In the genomic region with DNA sequence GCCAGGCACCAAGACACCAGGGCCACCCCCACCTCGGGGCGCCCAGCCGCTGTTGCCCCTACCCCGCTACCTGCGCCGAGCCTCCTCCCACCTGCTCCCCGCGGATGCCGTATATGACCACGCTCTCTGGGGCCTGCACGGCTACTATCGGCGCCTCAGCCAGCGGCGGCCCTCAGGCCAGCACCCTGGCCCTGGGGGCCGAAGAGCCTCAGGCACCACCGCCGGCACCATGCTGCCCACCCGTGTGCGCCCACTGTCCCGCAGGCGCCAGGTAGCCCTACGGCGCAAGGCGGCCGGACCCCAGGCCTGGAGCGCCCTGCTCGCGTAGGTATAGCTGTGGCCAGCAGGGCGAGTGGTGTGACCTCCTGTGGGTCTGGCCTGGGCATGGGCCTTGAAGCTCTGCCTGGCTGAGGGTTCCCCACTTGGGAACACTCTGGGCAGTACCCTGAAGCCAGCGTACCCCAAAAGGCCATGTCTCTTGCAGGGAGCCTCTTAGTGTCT, we compare ENCODE assay signal across 1 cellular context.
TF ChIP-seq lines count a peak whose summit lies in the region.

No MANE protein-coding gene starts in this region.

TF ChIP-seq in K562, 482 proteins besides CTCF, POLR2A, EP300 and RAD21:
- TF ChIP-seq, protein P1, sequence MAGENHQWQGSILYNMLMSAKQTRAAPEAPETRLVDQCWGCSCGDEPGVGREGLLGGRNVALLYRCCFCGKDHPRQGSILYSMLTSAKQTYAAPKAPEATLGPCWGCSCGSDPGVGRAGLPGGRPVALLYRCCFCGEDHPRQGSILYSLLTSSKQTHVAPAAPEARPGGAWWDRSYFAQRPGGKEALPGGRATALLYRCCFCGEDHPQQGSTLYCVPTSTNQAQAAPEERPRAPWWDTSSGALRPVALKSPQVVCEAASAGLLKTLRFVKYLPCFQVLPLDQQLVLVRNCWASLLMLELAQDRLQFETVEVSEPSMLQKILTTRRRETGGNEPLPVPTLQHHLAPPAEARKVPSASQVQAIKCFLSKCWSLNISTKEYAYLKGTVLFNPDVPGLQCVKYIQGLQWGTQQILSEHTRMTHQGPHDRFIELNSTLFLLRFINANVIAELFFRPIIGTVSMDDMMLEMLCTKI (IDR thresholded peaks at IDR 0.05; ENCODE audit: partially characterized antibody), result no peak
- TF ChIP-seq, protein P2, sequence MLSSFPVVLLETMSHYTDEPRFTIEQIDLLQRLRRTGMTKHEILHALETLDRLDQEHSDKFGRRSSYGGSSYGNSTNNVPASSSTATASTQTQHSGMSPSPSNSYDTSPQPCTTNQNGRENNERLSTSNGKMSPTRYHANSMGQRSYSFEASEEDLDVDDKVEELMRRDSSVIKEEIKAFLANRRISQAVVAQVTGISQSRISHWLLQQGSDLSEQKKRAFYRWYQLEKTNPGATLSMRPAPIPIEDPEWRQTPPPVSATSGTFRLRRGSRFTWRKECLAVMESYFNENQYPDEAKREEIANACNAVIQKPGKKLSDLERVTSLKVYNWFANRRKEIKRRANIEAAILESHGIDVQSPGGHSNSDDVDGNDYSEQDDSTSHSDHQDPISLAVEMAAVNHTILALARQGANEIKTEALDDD (IDR thresholded peaks at IDR 0.05), result no peak
- TF ChIP-seq ZNF124 (CRISPR knock-in tag; IDR thresholded peaks at IDR 0.05), result no peak
- TF ChIP-seq MYC (IDR thresholded peaks at IDR 0.05; ENCODE audit: low read depth, low read length), result no peak
- no peak for TF ChIP-seq MYC (CRISPR knock-in tag; IDR thresholded peaks at IDR 0.05; ENCODE audit: borderline replicate concordance, low read depth)
- no peak for TF ChIP-seq ZNF75A (CRISPR knock-in tag; IDR thresholded peaks at IDR 0.05)
- TF ChIP-seq GTF2E2 (tag; IDR thresholded peaks at IDR 0.05), result no peak
- TF ChIP-seq, protein P3, sequence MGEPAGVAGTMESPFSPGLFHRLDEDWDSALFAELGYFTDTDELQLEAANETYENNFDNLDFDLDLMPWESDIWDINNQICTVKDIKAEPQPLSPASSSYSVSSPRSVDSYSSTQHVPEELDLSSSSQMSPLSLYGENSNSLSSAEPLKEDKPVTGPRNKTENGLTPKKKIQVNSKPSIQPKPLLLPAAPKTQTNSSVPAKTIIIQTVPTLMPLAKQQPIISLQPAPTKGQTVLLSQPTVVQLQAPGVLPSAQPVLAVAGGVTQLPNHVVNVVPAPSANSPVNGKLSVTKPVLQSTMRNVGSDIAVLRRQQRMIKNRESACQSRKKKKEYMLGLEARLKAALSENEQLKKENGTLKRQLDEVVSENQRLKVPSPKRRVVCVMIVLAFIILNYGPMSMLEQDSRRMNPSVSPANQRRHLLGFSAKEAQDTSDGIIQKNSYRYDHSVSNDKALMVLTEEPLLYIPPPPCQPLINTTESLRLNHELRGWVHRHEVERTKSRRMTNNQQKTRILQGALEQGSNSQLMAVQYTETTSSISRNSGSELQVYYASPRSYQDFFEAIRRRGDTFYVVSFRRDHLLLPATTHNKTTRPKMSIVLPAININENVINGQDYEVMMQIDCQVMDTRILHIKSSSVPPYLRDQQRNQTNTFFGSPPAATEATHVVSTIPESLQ (CRISPR knock-in tag; IDR thresholded peaks at IDR 0.05), result no peak
- TF ChIP-seq GABPB1 (CRISPR knock-in tag; IDR thresholded peaks at IDR 0.05), result no peak
- TF ChIP-seq, protein P4, sequence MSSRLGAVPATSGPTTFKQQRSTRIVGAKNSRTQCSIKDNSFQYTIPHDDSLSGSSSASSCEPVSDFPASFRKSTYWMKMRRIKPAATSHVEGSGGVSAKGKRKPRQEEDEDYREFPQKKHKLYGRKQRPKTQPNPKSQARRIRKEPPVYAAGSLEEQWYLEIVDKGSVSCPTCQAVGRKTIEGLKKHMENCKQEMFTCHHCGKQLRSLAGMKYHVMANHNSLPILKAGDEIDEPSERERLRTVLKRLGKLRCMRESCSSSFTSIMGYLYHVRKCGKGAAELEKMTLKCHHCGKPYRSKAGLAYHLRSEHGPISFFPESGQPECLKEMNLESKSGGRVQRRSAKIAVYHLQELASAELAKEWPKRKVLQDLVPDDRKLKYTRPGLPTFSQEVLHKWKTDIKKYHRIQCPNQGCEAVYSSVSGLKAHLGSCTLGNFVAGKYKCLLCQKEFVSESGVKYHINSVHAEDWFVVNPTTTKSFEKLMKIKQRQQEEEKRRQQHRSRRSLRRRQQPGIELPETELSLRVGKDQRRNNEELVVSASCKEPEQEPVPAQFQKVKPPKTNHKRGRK (tag; IDR thresholded peaks at IDR 0.05), result no peak
- TF ChIP-seq, protein P5, sequence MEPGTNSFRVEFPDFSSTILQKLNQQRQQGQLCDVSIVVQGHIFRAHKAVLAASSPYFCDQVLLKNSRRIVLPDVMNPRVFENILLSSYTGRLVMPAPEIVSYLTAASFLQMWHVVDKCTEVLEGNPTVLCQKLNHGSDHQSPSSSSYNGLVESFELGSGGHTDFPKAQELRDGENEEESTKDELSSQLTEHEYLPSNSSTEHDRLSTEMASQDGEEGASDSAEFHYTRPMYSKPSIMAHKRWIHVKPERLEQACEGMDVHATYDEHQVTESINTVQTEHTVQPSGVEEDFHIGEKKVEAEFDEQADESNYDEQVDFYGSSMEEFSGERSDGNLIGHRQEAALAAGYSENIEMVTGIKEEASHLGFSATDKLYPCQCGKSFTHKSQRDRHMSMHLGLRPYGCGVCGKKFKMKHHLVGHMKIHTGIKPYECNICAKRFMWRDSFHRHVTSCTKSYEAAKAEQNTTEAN (CRISPR knock-in tag; IDR thresholded peaks at IDR 0.05), result no peak
- no peak for TF ChIP-seq MYBL2 (IDR thresholded peaks at IDR 0.05; ENCODE audit: low read depth)
- no peak for TF ChIP-seq MYBL2 (CRISPR knock-in tag; IDR thresholded peaks at IDR 0.05; ENCODE audit: borderline replicate concordance)
- TF ChIP-seq POLR3G (IDR thresholded peaks at IDR 0.05; ENCODE audit: extremely low read depth, insufficient read length, insufficient replicate concordance), result no peak
- no peak for TF ChIP-seq BCL6 (CRISPR knock-in tag; IDR thresholded peaks at IDR 0.05)
- TF ChIP-seq KHSRP (IDR thresholded peaks at IDR 0.05), result no peak
- TF ChIP-seq ZNF584 (CRISPR knock-in tag; IDR thresholded peaks at IDR 0.05; ENCODE audit: low read depth), result no peak
- peak; percentile 49; the same call in 1 of the 2 replicates for TF ChIP-seq POLR2G (IDR thresholded peaks at IDR 0.05; ENCODE audit: low read depth, low read length)
- TF ChIP-seq CBX5 (IDR thresholded peaks at IDR 0.05; ENCODE audit: borderline replicate concordance, low read depth), result no peak
- no peak for TF ChIP-seq CCNT2 (IDR thresholded peaks at IDR 0.05; ENCODE audit: borderline replicate concordance, extremely low read depth, insufficient read length, low read depth, low read length)
- no peak for TF ChIP-seq ZBED1 (IDR thresholded peaks at IDR 0.05)
- peak; percentile 30 for TF ChIP-seq FIP1L1 (IDR thresholded peaks at IDR 0.05; ENCODE audit: low read depth, low read length, poor library complexity, severe bottlenecking)
- no peak for TF ChIP-seq BRCA1 (IDR thresholded peaks at IDR 0.05)
- TF ChIP-seq BRCA1 (CRISPR knock-in tag; IDR thresholded peaks at IDR 0.05), result no peak
- TF ChIP-seq, protein P6, sequence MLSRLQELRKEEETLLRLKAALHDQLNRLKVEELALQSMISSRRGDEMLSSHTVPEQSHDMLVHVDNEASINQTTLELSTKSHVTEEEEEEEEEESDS (CRISPR knock-in tag; IDR thresholded peaks at IDR 0.05), result no peak
- TF ChIP-seq, protein P7, sequence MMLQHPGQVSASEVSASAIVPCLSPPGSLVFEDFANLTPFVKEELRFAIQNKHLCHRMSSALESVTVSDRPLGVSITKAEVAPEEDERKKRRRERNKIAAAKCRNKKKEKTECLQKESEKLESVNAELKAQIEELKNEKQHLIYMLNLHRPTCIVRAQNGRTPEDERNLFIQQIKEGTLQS (IDR thresholded peaks at IDR 0.05), result peak; percentile 29; the same call in 1 of the 2 replicates
- TF ChIP-seq, protein P7 (CRISPR knock-in tag; conservative IDR thresholded peaks at IDR 0.05), result no peak
- 0 out of 2 replicates have a peak, but pooled peaks have one; percentile 53 for TF ChIP-seq RBM14 (IDR thresholded peaks at IDR 0.05; ENCODE audit: borderline replicate concordance, insufficient read depth, low read depth, low read length)
- TF ChIP-seq NFIX (CRISPR knock-in tag; IDR thresholded peaks at IDR 0.05; ENCODE audit: low read depth), result no peak
- TF ChIP-seq PCBP1 (IDR thresholded peaks at IDR 0.05; ENCODE audit: low read depth, low read length, poor library complexity, severe bottlenecking), result no peak
- no peak for TF ChIP-seq SIX5 (IDR thresholded peaks at IDR 0.05; ENCODE audit: borderline replicate concordance in 1 of 2, insufficient read depth in 1 of 2, low read depth in 1 of 2, low read length in 2 of 2)
- no peak for TF ChIP-seq IFI16 (CRISPR knock-in tag; IDR thresholded peaks at IDR 0.05)
- TF ChIP-seq COPS2 (conservative IDR thresholded peaks at IDR 0.05), result no peak
- TF ChIP-seq ZNF57 (CRISPR knock-in tag; IDR thresholded peaks at IDR 0.05), result no peak
- TF ChIP-seq ZNF282 (CRISPR knock-in tag; IDR thresholded peaks at IDR 0.05), result no peak
- no peak for TF ChIP-seq KAT2B (IDR thresholded peaks at IDR 0.05; ENCODE audit: low read depth, low read length)
- no peak for TF ChIP-seq KLF10 (CRISPR knock-in tag; IDR thresholded peaks at IDR 0.05)
- TF ChIP-seq, protein P8, sequence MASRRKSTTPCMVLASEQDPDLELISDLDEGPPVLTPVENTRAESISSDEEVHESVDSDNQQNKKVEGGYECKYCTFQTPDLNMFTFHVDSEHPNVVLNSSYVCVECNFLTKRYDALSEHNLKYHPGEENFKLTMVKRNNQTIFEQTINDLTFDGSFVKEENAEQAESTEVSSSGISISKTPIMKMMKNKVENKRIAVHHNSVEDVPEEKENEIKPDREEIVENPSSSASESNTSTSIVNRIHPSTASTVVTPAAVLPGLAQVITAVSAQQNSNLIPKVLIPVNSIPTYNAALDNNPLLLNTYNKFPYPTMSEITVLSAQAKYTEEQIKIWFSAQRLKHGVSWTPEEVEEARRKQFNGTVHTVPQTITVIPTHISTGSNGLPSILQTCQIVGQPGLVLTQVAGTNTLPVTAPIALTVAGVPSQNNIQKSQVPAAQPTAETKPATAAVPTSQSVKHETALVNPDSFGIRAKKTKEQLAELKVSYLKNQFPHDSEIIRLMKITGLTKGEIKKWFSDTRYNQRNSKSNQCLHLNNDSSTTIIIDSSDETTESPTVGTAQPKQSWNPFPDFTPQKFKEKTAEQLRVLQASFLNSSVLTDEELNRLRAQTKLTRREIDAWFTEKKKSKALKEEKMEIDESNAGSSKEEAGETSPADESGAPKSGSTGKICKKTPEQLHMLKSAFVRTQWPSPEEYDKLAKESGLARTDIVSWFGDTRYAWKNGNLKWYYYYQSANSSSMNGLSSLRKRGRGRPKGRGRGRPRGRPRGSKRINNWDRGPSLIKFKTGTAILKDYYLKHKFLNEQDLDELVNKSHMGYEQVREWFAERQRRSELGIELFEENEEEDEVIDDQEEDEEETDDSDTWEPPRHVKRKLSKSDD (conservative IDR thresholded peaks at IDR 0.05; ENCODE audit: low read length), result no peak
- no peak for TF ChIP-seq DPF2 (IDR thresholded peaks at IDR 0.05)
- no peak for TF ChIP-seq LEF1 (IDR thresholded peaks at IDR 0.05)
- TF ChIP-seq SOX6 (IDR thresholded peaks at IDR 0.05), result no peak
- no peak for TF ChIP-seq GATA2 (CRISPR knock-in tag; IDR thresholded peaks at IDR 0.05)
- TF ChIP-seq, protein P9, sequence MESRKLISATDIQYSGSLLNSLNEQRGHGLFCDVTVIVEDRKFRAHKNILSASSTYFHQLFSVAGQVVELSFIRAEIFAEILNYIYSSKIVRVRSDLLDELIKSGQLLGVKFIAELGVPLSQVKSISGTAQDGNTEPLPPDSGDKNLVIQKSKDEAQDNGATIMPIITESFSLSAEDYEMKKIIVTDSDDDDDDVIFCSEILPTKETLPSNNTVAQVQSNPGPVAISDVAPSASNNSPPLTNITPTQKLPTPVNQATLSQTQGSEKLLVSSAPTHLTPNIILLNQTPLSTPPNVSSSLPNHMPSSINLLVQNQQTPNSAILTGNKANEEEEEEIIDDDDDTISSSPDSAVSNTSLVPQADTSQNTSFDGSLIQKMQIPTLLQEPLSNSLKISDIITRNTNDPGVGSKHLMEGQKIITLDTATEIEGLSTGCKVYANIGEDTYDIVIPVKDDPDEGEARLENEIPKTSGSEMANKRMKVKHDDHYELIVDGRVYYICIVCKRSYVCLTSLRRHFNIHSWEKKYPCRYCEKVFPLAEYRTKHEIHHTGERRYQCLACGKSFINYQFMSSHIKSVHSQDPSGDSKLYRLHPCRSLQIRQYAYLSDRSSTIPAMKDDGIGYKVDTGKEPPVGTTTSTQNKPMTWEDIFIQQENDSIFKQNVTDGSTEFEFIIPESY (CRISPR knock-in tag; IDR thresholded peaks at IDR 0.05), result peak; percentile 99
- TF ChIP-seq KDM5B (IDR thresholded peaks at IDR 0.05; ENCODE audit: insufficient replicate concordance, low read depth, low read length), result no peak
- TF ChIP-seq TAF15 (IDR thresholded peaks at IDR 0.05; ENCODE audit: low read depth, low read length), result no peak
- no peak for TF ChIP-seq ZSCAN32 (CRISPR knock-in tag; IDR thresholded peaks at IDR 0.05)
- peak; percentile 52; the same call in 1 of the 2 replicates for TF ChIP-seq HNRNPL (IDR thresholded peaks at IDR 0.05; ENCODE audit: low read depth, low read length)
- TF ChIP-seq PHF21A (IDR thresholded peaks at IDR 0.05; ENCODE audit: borderline replicate concordance, low read depth), result no peak
- TF ChIP-seq MECOM (CRISPR knock-in tag; IDR thresholded peaks at IDR 0.05), result no peak
- no peak for TF ChIP-seq JUN (IDR thresholded peaks at IDR 0.05; ENCODE audit: borderline replicate concordance, low read depth, low read length)
- no peak for TF ChIP-seq JUN (CRISPR knock-in tag; IDR thresholded peaks at IDR 0.05; ENCODE audit: borderline replicate concordance)
TF ChIP-seq in K562: peak in this region for 6.
